10 cellular contexts compared by ENCODE assay signal in genomic region chr10:69051710-69052487, GRCh38. TPM values are rescaled to one million over a fixed set of nuclear protein-coding genes. Genes with fewer than 3 reads are reported as not detected.
DNase-seq lines count a peak whose midpoint lies in the region; ATAC-seq and TF ChIP-seq lines count a peak whose summit lies in the region.
"Had no signal": no experiment of that assay in that cellular context is flagged by ENCODE, and none has a peak within 500 bp of the region (broad histone marks: within the 10 kb centered on the region; RNA-seq: fewer than 3 reads in every experiment).

No MANE protein-coding gene starts in this region.

- no peak for DNase-seq in stimulated activated naive CD8-positive, alpha-beta T cell treated with anti-CD3 and anti-CD28 coated beads, Interleukin-15, amount 100 ng/mL, for 72 hours
- DNase-seq in medulla oblongata (ENCODE audit: extremely low spot score) (peak; percentile 56), upper lobe of right lung (no peak), NCI-H748 treated with DMSO at 0.1 percent for 48 hours (lab: John Stamatoyannopoulos, UW) (no peak), NCI-H774 (lab: John Stamatoyannopoulos, UW) (no peak)
- DNase-seq: activated naive CD4-positive, alpha-beta T cell treated with anti-CD3 and anti-CD28 coated beads, Interleukin-2, amount 50 U/mL, for 16 hours; SW 1271 had no signal

- no peak overlapping the region for H3K4me3 Mint-ChIP-seq in stimulated activated naive CD8-positive, alpha-beta T cell treated with anti-CD3 and anti-CD28 coated beads, Interleukin-15, Interleukin-2, amounts not matched to agents 100 ng/mL and 50 ng/mL, for 24 hours
- H3K4me3 Mint-ChIP-seq in stimulated activated naive CD8-positive, alpha-beta T cell treated with anti-CD3 and anti-CD28 coated beads, Interleukin-15, amount 100 ng/mL, for 72 hours, result peak overlapping the region in 1 of 2 donors; percentile 35

- no peak overlapping the region for H3K4me3 ChIP-seq in upper lobe of right lung

- peaks cover 34% of the 10 kb centered on the region for H3K4me1 ChIP-seq in upper lobe of right lung

- H3K27ac Mint-ChIP-seq in stimulated activated naive CD8-positive, alpha-beta T cell treated with anti-CD3 and anti-CD28 coated beads, Interleukin-15, Interleukin-2, amounts not matched to agents 100 ng/mL and 50 ng/mL, for 24 hours, result peak overlapping the region; percentile 26
- peak overlapping the region in 1 of 2 donors; percentile 67 for H3K27ac Mint-ChIP-seq in stimulated activated naive CD8-positive, alpha-beta T cell treated with anti-CD3 and anti-CD28 coated beads, Interleukin-15, amount 100 ng/mL, for 72 hours

- no peaks in the 10 kb centered on the region for H3K27me3 ChIP-seq in upper lobe of right lung

- H3K4me1 Mint-ChIP-seq in stimulated activated naive CD8-positive, alpha-beta T cell treated with anti-CD3 and anti-CD28 coated beads, Interleukin-15, Interleukin-2, amounts not matched to agents 100 ng/mL and 50 ng/mL, for 24 hours (ENCODE audit: low read depth), result peaks cover 80% of the 10 kb centered on the region
- H3K4me1 Mint-ChIP-seq in stimulated activated naive CD8-positive, alpha-beta T cell treated with anti-CD3 and anti-CD28 coated beads, Interleukin-15, amount 100 ng/mL, for 72 hours, result peaks cover 79% of the 10 kb centered on the region

- H3K36me3 ChIP-seq in upper lobe of right lung, result no peaks in the 10 kb centered on the region

- intact Hi-C loops in upper lobe of right lung (cut with DNase I), result no loop called here

- H3K27ac ChIP-seq in cingulate gyrus (ENCODE audit: low read depth, low read length) (peak overlapping the region; percentile 15), upper lobe of right lung (peak overlapping the region; percentile 6)

- no peaks in the 10 kb centered on the region for H3K9me3 ChIP-seq in upper lobe of right lung

- H3K9me3 Mint-ChIP-seq in stimulated activated naive CD8-positive, alpha-beta T cell treated with anti-CD3 and anti-CD28 coated beads, Interleukin-15, Interleukin-2, amounts not matched to agents 100 ng/mL and 50 ng/mL, for 24 hours, result no peaks in the 10 kb centered on the region
- H3K9me3 Mint-ChIP-seq in stimulated activated naive CD8-positive, alpha-beta T cell treated with anti-CD3 and anti-CD28 coated beads, Interleukin-15, amount 100 ng/mL, for 72 hours, result peaks cover 0 to 4% of the 10 kb centered on the region in 2 donors

- H3K27me3 Mint-ChIP-seq in stimulated activated naive CD8-positive, alpha-beta T cell treated with anti-CD3 and anti-CD28 coated beads, Interleukin-15, Interleukin-2, amounts not matched to agents 100 ng/mL and 50 ng/mL, for 24 hours, result peaks cover 4% of the 10 kb centered on the region
- H3K27me3 Mint-ChIP-seq in stimulated activated naive CD8-positive, alpha-beta T cell treated with anti-CD3 and anti-CD28 coated beads, Interleukin-15, amount 100 ng/mL, for 72 hours, result no peaks in the 10 kb centered on the region

- no peaks in the 10 kb centered on the region for H3K36me3 Mint-ChIP-seq in stimulated activated naive CD8-positive, alpha-beta T cell treated with anti-CD3 and anti-CD28 coated beads, Interleukin-15, Interleukin-2, amounts not matched to agents 100 ng/mL and 50 ng/mL, for 24 hours (ENCODE audit: low read depth)

- ATAC-seq in stimulated activated naive CD8-positive, alpha-beta T cell treated with anti-CD3 and anti-CD28 coated beads, Interleukin-15, amount 100 ng/mL, for 72 hours, result no peak
- ATAC-seq in upper lobe of right lung, result peak; percentile 51
- no peak for ATAC-seq in HG02852 (IDR thresholded peaks at IDR 0.05; ENCODE audit: unreplicated experiment)

- TF ChIP-seq CTCF in upper lobe of right lung (IDR thresholded peaks at IDR 0.05), result no peak

RNA-seq across cellular contexts. Expression of gene SRGN, which starts 36.0 kb away (rescaled TPM):
- total RNA-seq in upper lobe of right lung, result 225 TPM
